10 cellular contexts compared by ENCODE assay signal in the genomic region with DNA sequence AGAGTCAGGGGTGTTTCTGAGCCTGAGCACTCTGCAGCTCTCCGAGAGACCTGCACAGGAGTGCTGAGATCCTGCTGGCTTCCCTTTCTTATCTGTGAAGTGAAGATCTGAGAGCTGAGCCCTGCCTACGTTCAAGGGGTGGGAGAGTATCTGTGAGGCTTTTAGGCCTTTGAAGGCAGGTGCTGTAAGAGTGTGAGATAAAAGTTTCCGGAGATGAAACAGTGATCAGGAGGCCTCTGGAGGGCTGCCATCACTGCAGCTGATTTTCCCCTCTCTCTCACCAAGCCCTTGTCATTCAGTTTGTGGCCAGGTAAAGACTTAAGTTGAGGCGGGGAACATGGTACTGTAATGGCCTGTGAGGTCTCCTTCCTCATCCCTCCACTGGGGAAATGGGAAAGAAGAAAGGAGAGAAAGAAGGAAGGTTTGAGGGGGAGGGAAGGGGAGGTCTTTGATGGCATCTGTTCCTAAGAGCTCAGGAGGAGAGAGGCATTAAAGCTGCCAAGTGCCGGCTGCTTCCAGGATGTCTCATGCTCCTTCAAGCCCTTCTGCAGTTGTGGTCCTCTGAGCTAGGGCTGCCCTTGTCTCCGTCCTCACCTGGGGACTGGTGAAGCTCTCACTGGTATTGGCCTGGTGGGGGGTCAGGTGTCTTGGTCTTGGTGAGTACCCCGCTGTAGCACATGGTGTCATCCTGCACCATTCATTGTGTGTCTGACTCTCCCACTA.
DNase-seq lines count a peak whose midpoint lies in the region; ATAC-seq and TF ChIP-seq lines count a peak whose summit lies in the region.
"Had no signal": no experiment of that assay in that cellular context is flagged by ENCODE, and none has a peak within 500 bp of the region (broad histone marks: within the 10 kb centered on the region; RNA-seq: fewer than 3 reads in every experiment).

No MANE protein-coding gene starts in this region.

- no peaks in the 10 kb centered on the region for H3K36me3 ChIP-seq in SK-N-SH (replicated peaks in 1 of 2; ENCODE audit: control insufficient read depth in 1 of 2, insufficient read depth in 2 of 2, low read length in 1 of 2)
- no peaks in the 10 kb centered on the region for H3K36me3 ChIP-seq in mesenchymal stem cell (ENCODE audit: control insufficient read depth in 1 of 2, insufficient read depth in 2 of 2, low read depth in 1 of 2, low read length in 2 of 2)
- H3K36me3 ChIP-seq in esophagus squamous epithelium, result no peaks in the 10 kb centered on the region

- no peak overlapping the region for H3K14ac ChIP-seq in mesenchymal stem cell (ENCODE audit: low read length in 2 of 2)

- H3K79me2 ChIP-seq in SK-N-SH (ENCODE audit: insufficient read depth), result no peaks in the 10 kb centered on the region

- peak overlapping the region; percentile 30; the same call in 1 of the 2 replicates for H3K4me2 ChIP-seq in SK-N-SH
- H3K4me2 ChIP-seq in mesenchymal stem cell (ENCODE audit: low read length, poor library complexity, severe bottlenecking), result no peak overlapping the region

- TF ChIP-seq CTCF in SK-N-SH (IDR thresholded peaks at IDR 0.05) (no peak), esophagus squamous epithelium (IDR thresholded peaks at IDR 0.05) (no peak)

- peaks cover 5% of the 10 kb centered on the region for H3F3A ChIP-seq in SK-N-SH (replicated peaks; ENCODE audit: insufficient read depth)

- no peaks in the 10 kb centered on the region for H3K9me2 ChIP-seq in SK-N-SH

- H3K23ac ChIP-seq in mesenchymal stem cell (ENCODE audit: low read length in 2 of 2), result no peak overlapping the region

- no peak overlapping the region for H2BK5ac ChIP-seq in mesenchymal stem cell (ENCODE audit: low read depth, low read length, poor library complexity, severe bottlenecking)

- H2BK15ac ChIP-seq in mesenchymal stem cell (ENCODE audit: low read depth, poor library complexity, severe bottlenecking), result no peak overlapping the region

- H3K9ac ChIP-seq in SK-N-SH (no peak overlapping the region), mesenchymal stem cell (ENCODE audit: low read length) (peak overlapping the region; percentile 27)

- peaks cover 7% of the 10 kb centered on the region for H3K9me3 Mint-ChIP-seq in activated T-cell treated with anti-CD3 and anti-CD28 coated beads, Interleukin-2, amount 50 U/mL, for 24 hours
- peaks cover 6 to 7% of the 10 kb centered on the region in 2 donors for H3K9me3 Mint-ChIP-seq in stimulated activated naive CD8-positive, alpha-beta T cell treated with anti-CD3 and anti-CD28 coated beads, Interleukin-15, amount 100 ng/mL, for 72 hours

- H4K8ac ChIP-seq in mesenchymal stem cell (ENCODE audit: low read length), result no peak overlapping the region

- no peak for TF ChIP-seq RAD21 in SK-N-SH (IDR thresholded peaks at IDR 0.05; ENCODE audit: low read length)

- peak overlapping the region in 1 of 2 experiments; percentile 6 for H3K4ac ChIP-seq in mesenchymal stem cell (ENCODE audit: low read depth in 1 of 2, low read length in 2 of 2)

- H3K4me3 Mint-ChIP-seq in activated T-cell treated with anti-CD3 and anti-CD28 coated beads, Interleukin-2, amount 50 U/mL, for 24 hours, result peak overlapping the region; percentile 77
- peak overlapping the region; percentile 78 to 86 for H3K4me3 Mint-ChIP-seq in stimulated activated naive CD8-positive, alpha-beta T cell treated with anti-CD3 and anti-CD28 coated beads, Interleukin-15, amount 100 ng/mL, for 72 hours

- DNase-seq in SK-N-SH, result no peak
- peak; percentile 71 for DNase-seq in activated T-cell treated with anti-CD3 and anti-CD28 coated beads, Interleukin-2, amount 50 U/mL, for 24 hours
- DNase-seq in mesenchymal stem cell, result no peak
- DNase-seq in stimulated activated naive CD8-positive, alpha-beta T cell treated with anti-CD3 and anti-CD28 coated beads, Interleukin-15, amount 100 ng/mL, for 72 hours, result peak; percentile 59 to 69
- DNase-seq in NCI-H1417 treated with DMSO at 0.1 percent for 48 hours (lab: John Stamatoyannopoulos, UW), result no peak
- DNase-seq in esophagus squamous epithelium (lab: John Stamatoyannopoulos, UW), result no peak
- DNase-seq in NK-92 (lab: John Stamatoyannopoulos, UW; ENCODE audit: unreplicated experiment), result no peak
- DNase-seq: 8988T, NCI-H1092 treated with DMSO at 0.1 percent for 48 hours had no signal

- POLR2A ChIA-PET in SK-N-SH (lab: Yijun Ruan, JAX), result no interaction called here

- no peak for TF ChIP-seq EP300 in SK-N-SH (IDR thresholded peaks at IDR 0.05; ENCODE audit: borderline replicate concordance in 1 of 2, low read depth in 1 of 2, low read length in 1 of 2)

- H3K4me1 ChIP-seq in SK-N-SH (ENCODE audit: control insufficient read depth in 1 of 2, insufficient read depth in 2 of 2, low read depth in 1 of 2, low read length in 1 of 2) (peaks cover 0 to 14% of the 10 kb centered on the region in 2 experiments; a peak in 2 of 4 replicates), mesenchymal stem cell (ENCODE audit: control insufficient read depth, insufficient read depth, low read depth, low read length) (peaks cover 3% of the 10 kb centered on the region), esophagus squamous epithelium (peaks cover 0 to 9% (median 0%) of the 10 kb centered on the region in 3 donors)

- peak overlapping the region in 1 of 2 experiments; percentile 11 for H3K18ac ChIP-seq in mesenchymal stem cell (ENCODE audit: low read depth in 1 of 2, low read length in 2 of 2)

- WGBS in SK-N-SH (ENCODE audit: low lambda C conversion rate), result 69% methylated on average over 6 of the region's 7 CpGs
- WGBS in mesenchymal stem cell, result 70% methylated on average over 5 of the region's 7 CpGs
- WGBS in esophagus squamous epithelium, 2 donors, result 73 to 95% methylated on average over 4 to 6 of the region's 7 CpGs

- ATAC-seq in SK-N-SH treated with all-trans-retinoic acid at 6 μM for 48 hours, result no peak
- peak; percentile 83 for ATAC-seq in stimulated activated naive CD8-positive, alpha-beta T cell treated with anti-CD3 and anti-CD28 coated beads, Interleukin-15, amount 100 ng/mL, for 72 hours

- intact Hi-C loops in esophagus squamous epithelium (cut with DNase I), result no loop called here

- H3K27me3 Mint-ChIP-seq in activated T-cell treated with anti-CD3 and anti-CD28 coated beads, Interleukin-2, amount 50 U/mL, for 24 hours, result no peaks in the 10 kb centered on the region
- no peaks in the 10 kb centered on the region for H3K27me3 Mint-ChIP-seq in stimulated activated naive CD8-positive, alpha-beta T cell treated with anti-CD3 and anti-CD28 coated beads, Interleukin-15, amount 100 ng/mL, for 72 hours

- no peak for TF ChIP-seq POLR2A in esophagus squamous epithelium (IDR thresholded peaks at IDR 0.05)

- H3K27ac Mint-ChIP-seq in activated T-cell treated with anti-CD3 and anti-CD28 coated beads, Interleukin-2, amount 50 U/mL, for 24 hours, result peak overlapping the region; percentile 99
- H3K27ac Mint-ChIP-seq in stimulated activated naive CD8-positive, alpha-beta T cell treated with anti-CD3 and anti-CD28 coated beads, Interleukin-15, amount 100 ng/mL, for 72 hours, result peak overlapping the region; percentile 99

- H3K27me3 ChIP-seq in SK-N-SH (ENCODE audit: insufficient read depth) (no peaks in the 10 kb centered on the region), mesenchymal stem cell (ENCODE audit: control insufficient read depth in 1 of 2, insufficient read depth in 1 of 2, low read length in 2 of 2) (no peaks in the 10 kb centered on the region), esophagus squamous epithelium (peaks cover 0 to 11% (median 0%) of the 10 kb centered on the region in 4 donors)

- H2AK5ac ChIP-seq in mesenchymal stem cell (ENCODE audit: low read length, severe bottlenecking), result no peak overlapping the region

- H3K4me3 ChIP-seq in SK-N-SH (ENCODE audit: low read depth in 2 of 2, low read length in 1 of 2) (no peak overlapping the region), mesenchymal stem cell (ENCODE audit: insufficient read depth in 1 of 2, low read depth in 1 of 2, low read length in 2 of 2) (no peak overlapping the region), esophagus squamous epithelium (no peak overlapping the region)

- H3K36me3 Mint-ChIP-seq in activated T-cell treated with anti-CD3 and anti-CD28 coated beads, Interleukin-2, amount 50 U/mL, for 24 hours (ENCODE audit: low read depth), result peaks cover 8% of the 10 kb centered on the region

- H4K91ac ChIP-seq in mesenchymal stem cell (ENCODE audit: low read length), result no peak overlapping the region

- H2AFZ ChIP-seq in SK-N-SH (ENCODE audit: low read depth), result peak overlapping the region; percentile 14; the same call in 1 of the 2 replicates
- no peak overlapping the region for H2AFZ ChIP-seq in mesenchymal stem cell (ENCODE audit: low read depth, low read length)

- H3K4me1 Mint-ChIP-seq in activated T-cell treated with anti-CD3 and anti-CD28 coated beads, Interleukin-2, amount 50 U/mL, for 24 hours (ENCODE audit: low read depth), result peaks cover 84% of the 10 kb centered on the region
- peaks cover 69% of the 10 kb centered on the region for H3K4me1 Mint-ChIP-seq in stimulated activated naive CD8-positive, alpha-beta T cell treated with anti-CD3 and anti-CD28 coated beads, Interleukin-15, amount 100 ng/mL, for 72 hours

- H3K9me3 ChIP-seq in SK-N-SH (no peaks in the 10 kb centered on the region), mesenchymal stem cell (ENCODE audit: control insufficient read depth, low read length) (no peaks in the 10 kb centered on the region), esophagus squamous epithelium (no peaks in the 10 kb centered on the region)

- no peak overlapping the region for H2BK120ac ChIP-seq in mesenchymal stem cell (ENCODE audit: low read depth, low read length)

- CTCF ChIA-PET in SK-N-SH (lab: Yijun Ruan, JAX), result interaction anchor here (1.0 kb wide), 1 partner anchor 10 kb away, joined by 4 read pairs; no protein-coding TSS in a partner anchor

- no peak overlapping the region for H2BK12ac ChIP-seq in mesenchymal stem cell (ENCODE audit: low read length in 2 of 2)

- no peaks in the 10 kb centered on the region for H4K20me1 ChIP-seq in SK-N-SH (ENCODE audit: insufficient read depth)

- H3K79me1 ChIP-seq in mesenchymal stem cell (replicated peaks; ENCODE audit: low read length, poor library complexity, severe bottlenecking), result no peaks in the 10 kb centered on the region

- H3K27ac ChIP-seq in SK-N-SH (ENCODE audit: low read depth in 2 of 2, low read length in 1 of 2) (peak overlapping the region in 1 of 2 experiments; percentile 42; a peak in 1 of 4 replicates), mesenchymal stem cell (ENCODE audit: low read length, poor library complexity, severe bottlenecking) (no peak overlapping the region), esophagus squamous epithelium (no peak overlapping the region)

TF ChIP-seq in SK-N-SH treated with all-trans-retinoic acid at 6 μM for 48 hours, 23 proteins besides CTCF, POLR2A, EP300 and RAD21 (continues in another document):
- TF ChIP-seq ZNF565 (CRISPR knock-in tag; conservative IDR thresholded peaks at IDR 0.05; ENCODE audit: low read depth), result no peak
- TF ChIP-seq BACH2 (CRISPR knock-in tag; IDR thresholded peaks at IDR 0.05; ENCODE audit: borderline replicate concordance), result no peak

Comparison
In these comparisons a context has a peak if more than half of its experiments do, and no peak if none do; other contexts are left out.
1. DNase-seq: peak in activated T-cell treated with anti-CD3 and anti-CD28 coated beads, Interleukin-2, amount 50 U/mL, for 24 hours (single experiment) and stimulated activated naive CD8-positive, alpha-beta T cell treated with anti-CD3 and anti-CD28 coated beads, Interleukin-15, amount 100 ng/mL, for 72 hours (2 of 2); none in SK-N-SH (single experiment), mesenchymal stem cell (single experiment), NCI-H1417 treated with DMSO at 0.1 percent for 48 hours (single experiment), esophagus squamous epithelium (single experiment) and NK-92 (single experiment).